ENCODE assay signal across 8 cellular contexts in the genomic region with DNA sequence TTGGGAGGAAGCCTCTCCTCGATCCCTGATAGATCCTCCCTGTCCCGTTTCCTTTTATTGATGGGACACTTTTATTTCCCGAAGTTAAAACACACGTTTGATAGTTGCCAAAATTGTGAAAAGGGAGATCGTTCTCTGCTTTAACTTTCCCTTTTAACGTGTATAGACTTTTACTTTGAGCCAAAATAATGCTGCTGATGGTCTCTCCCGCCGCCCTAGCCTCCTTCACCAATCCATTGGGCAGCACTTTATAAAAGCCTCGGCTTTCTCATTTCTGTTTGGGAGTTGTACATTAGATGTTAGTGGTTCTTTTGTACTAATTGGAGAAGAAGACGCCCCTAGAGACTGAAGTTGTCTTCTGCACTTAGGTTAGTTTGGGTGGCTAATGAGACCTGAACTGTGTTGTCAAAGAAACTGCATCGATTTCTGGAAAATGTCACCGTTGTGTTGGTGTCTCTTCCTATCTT. TPM values are rescaled to one million over a fixed set of nuclear protein-coding genes. Genes with fewer than 3 reads are reported as not detected.
DNase-seq lines count a peak whose midpoint lies in the region; ATAC-seq and TF ChIP-seq lines count a peak whose summit lies in the region.

No MANE protein-coding gene starts in this region.

- no peaks in the 10 kb centered on the region for H3K36me3 Mint-ChIP-seq in chondrocyte (ENCODE audit: low read depth)

- H3K9me3 ChIP-seq in mucosa of descending colon (no peaks in the 10 kb centered on the region), aorta (ENCODE audit: control insufficient read depth, low read length) (no peaks in the 10 kb centered on the region)

- no peaks in the 10 kb centered on the region for H3K27me3 ChIP-seq in aorta (ENCODE audit: control insufficient read depth in 1 of 2, insufficient read depth in 2 of 2, low read length in 1 of 2)

- H3K36me3 ChIP-seq in mucosa of descending colon (ENCODE audit: low read depth) (no peaks in the 10 kb centered on the region), aorta (ENCODE audit: control insufficient read depth in 1 of 2, insufficient read depth in 2 of 2, low read length in 1 of 2) (no peaks in the 10 kb centered on the region)

- H3K9me3 Mint-ChIP-seq in chondrocyte (ENCODE audit: low read depth) = no peaks in the 10 kb centered on the region

- H3K27ac ChIP-seq in aorta (ENCODE audit: low read depth in 1 of 2, low read length in 2 of 2) = no peak overlapping the region

- H3K27me3 Mint-ChIP-seq in chondrocyte (ENCODE audit: low read depth) = peaks cover 11% of the 10 kb centered on the region

- intact Hi-C loops in mucosa of descending colon (cut with DNase I, micrococcal nuclease) (loop anchor here in 1 of 2 donors (10.0 kb wide), 2 partner anchors 163 to 207 kb away; no protein-coding TSS in a partner anchor), aorta (cut with DNase I) (no loop called here)

- TF ChIP-seq CTCF in chondrocyte (IDR thresholded peaks at IDR 0.05) (no peak), mucosa of descending colon (IDR thresholded peaks at IDR 0.05) (no peak)

- 9 to 11% methylated on average over 12 of the region's 12 CpGs for WGBS in aorta, 2 donors

- DNase-seq in NCI-H1694 treated with DMSO at 0.1 percent for 48 hours (lab: John Stamatoyannopoulos, UW) (peak; percentile 3), NCI-H1694 (lab: John Stamatoyannopoulos, UW) (no peak), NCI-H69 (lab: John Stamatoyannopoulos, UW) (peak; percentile 70), chondrocyte (ENCODE audit: low spot score) (no peak), mucosa of descending colon (peak in 1 of 3 donors; percentile 14), aorta (no peak)

- peaks cover 8% of the 10 kb centered on the region for H3K4me1 Mint-ChIP-seq in chondrocyte (ENCODE audit: low read depth)

- H3K27ac Mint-ChIP-seq in chondrocyte (ENCODE audit: unreplicated experiment) = no peak overlapping the region

- H3K4me1 ChIP-seq in mucosa of descending colon (ENCODE audit: low read depth) (peaks cover 2% of the 10 kb centered on the region), aorta (ENCODE audit: control insufficient read depth in 1 of 2, insufficient read depth in 2 of 2, low read length in 2 of 2) (no peaks in the 10 kb centered on the region)

- H3K4me3 ChIP-seq in mucosa of descending colon = peak overlapping the region; percentile 86
- peak overlapping the region; percentile 64 to 82 for H3K4me3 ChIP-seq in aorta (ENCODE audit: low read length in 2 of 2)

- no peak for ATAC-seq in mucosa of descending colon
- ATAC-seq in aorta (ENCODE audit: low FRiP score) = no peak
- ATAC-seq in HG03469 (IDR thresholded peaks at IDR 0.05; ENCODE audit: unreplicated experiment) = no peak
- no peak for ATAC-seq in HG03280 (IDR thresholded peaks at IDR 0.05; ENCODE audit: unreplicated experiment)

- peak overlapping the region; percentile 100 for H3K4me3 Mint-ChIP-seq in chondrocyte (ENCODE audit: unreplicated experiment)

RNA-seq across cellular contexts. Expression of a gene that starts 1.4 kb away (rescaled TPM):
- total RNA-seq in chondrocyte (1.4 to 8.9 TPM (median 1.9 TPM) in 3 replicates), mucosa of descending colon (10 to 100 TPM; 13.3 to 40.4 (median 14.6) TPM), aorta (10 to 100 TPM in 1 of 2 donors, 1 to 10 TPM in 1; 5.7 to 10.9 TPM)
- polyA plus RNA-seq in aorta = 1 to 10 TPM in 1 of 2 donors, under 1 TPM in 1; 0.50 to 1.6 TPM

Comparison
In these comparisons a context has a peak if more than half of its experiments do, and no peak if none do; other contexts are left out.
1. DNase-seq: peak in NCI-H1694 treated with DMSO at 0.1 percent for 48 hours (single experiment) and NCI-H69 (single experiment); none in NCI-H1694 (single experiment), chondrocyte (single experiment) and aorta (0 of 2).